Comparison of ENCODE assay signal across 8 cellular contexts in the genomic region with DNA sequence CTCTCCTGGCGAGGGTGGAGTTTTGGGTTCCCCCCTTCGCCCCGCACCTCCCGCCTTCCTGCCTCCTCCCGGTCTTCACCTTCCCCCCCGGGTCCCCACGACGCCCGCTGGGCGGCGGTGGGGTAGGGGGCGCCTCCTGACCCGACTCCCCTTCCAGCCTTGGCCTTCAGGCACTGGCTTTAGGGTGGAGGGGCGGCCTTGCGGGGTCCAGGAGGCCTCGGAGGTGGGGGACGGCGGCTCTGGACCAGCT. TPM values are rescaled to one million over a fixed set of nuclear protein-coding genes. Genes with fewer than 3 reads are reported as not detected.
DNase-seq lines count a peak whose midpoint lies in the region; FAIRE-seq and TF ChIP-seq lines count a peak whose summit lies in the region.

No MANE protein-coding gene starts in this region.

- no peaks in the 10 kb centered on the region for H3K36me3 ChIP-seq in right atrium auricular region
- H3K36me3 ChIP-seq in small intestine (ENCODE audit: control insufficient read depth in 2 of 2, insufficient read depth in 2 of 2, low read length in 2 of 2): no peaks in the 10 kb centered on the region
- no peaks in the 10 kb centered on the region for H3K36me3 ChIP-seq in BE2C

- peak overlapping the region; percentile 76 to 90 for H3K27ac ChIP-seq in right atrium auricular region
- peak overlapping the region; percentile 52 to 94 for H3K27ac ChIP-seq in small intestine (ENCODE audit: low read depth in 1 of 2, low read length in 1 of 2)

- peak; percentile 75 for DNase-seq in GM19238 (ENCODE audit: insufficient read length, low spot score)
- no peak for DNase-seq in right atrium auricular region (ENCODE audit: low spot score)
- DNase-seq in small intestine: no peak
- no peak for DNase-seq in BE2C
- DNase-seq in H4 (ENCODE audit: low spot score): no peak
- no peak for DNase-seq in T-helper 2 cell
- no peak for DNase-seq in SKM-1 (lab: John Stamatoyannopoulos, UW; ENCODE audit: unreplicated experiment)

- H3K4me1 ChIP-seq in right atrium auricular region (peaks cover 0 to 64% of the 10 kb centered on the region in 2 donors), small intestine (ENCODE audit: control insufficient read depth in 2 of 2, insufficient read depth in 1 of 2, low read depth in 1 of 2, low read length in 1 of 2) (peaks cover 0 to 10% of the 10 kb centered on the region in 2 donors), BE2C (peaks cover 13% of the 10 kb centered on the region)

- FAIRE-seq in small intestine (lab: Jason Lieb, UNC): no peak

- TF ChIP-seq CTCF in WI38 (IDR thresholded peaks at IDR 0.05; ENCODE audit: low read depth, low read length) (no peak), right atrium auricular region (IDR thresholded peaks at IDR 0.05) (no peak), BE2C (IDR thresholded peaks at IDR 0.05; ENCODE audit: low read depth, low read length) (no peak)

- 0 to 7% (median 1%) methylated on average over 6 to 18 of the region's 18 CpGs for WGBS in small intestine, 3 donors

- H3K4me3 ChIP-seq in WI38 (ENCODE audit: low read depth, low read length) (peak overlapping the region; percentile 90), right atrium auricular region (peak overlapping the region; percentile 38 to 68), small intestine (ENCODE audit: low read depth in 1 of 2, low read length in 2 of 2) (peak overlapping the region; percentile 38 to 57), BE2C (ENCODE audit: low read depth, low read length) (no peak overlapping the region)

- H3K27me3 ChIP-seq in right atrium auricular region (no peaks in the 10 kb centered on the region), small intestine (ENCODE audit: control insufficient read depth in 2 of 2, insufficient read depth in 2 of 2, low read length in 2 of 2) (no peaks in the 10 kb centered on the region), BE2C (peaks cover 12% of the 10 kb centered on the region)

- H3K9me3 ChIP-seq in right atrium auricular region (no peaks in the 10 kb centered on the region), small intestine (ENCODE audit: control insufficient read depth, low read depth) (no peaks in the 10 kb centered on the region), BE2C (no peaks in the 10 kb centered on the region)

RNA-seq across cellular contexts. Expression of gene SLC16A3, which starts 2.4 kb away (rescaled TPM):
- 10 to 100 TPM in 1 of 2 donors, 1 to 10 TPM in 1; 5.0 to 19.5 TPM for total RNA-seq in right atrium auricular region
- polyA plus RNA-seq in small intestine: 10 to 100 TPM in 1 of 3 donors, 1 to 10 TPM in 2; 5.4 to 33.2 (median 7.8) TPM
- polyA plus RNA-seq in BE2C (2012; ENCODE audit: insufficient read depth, insufficient read length, low read depth): 1.7 TPM
- 22.2 and 30.0 TPM in 2 replicates for total RNA-seq in H4 (2014; rRNA removed; shearing (Covaris generic))

RNA-seq across cellular contexts. Expression of gene CCDC57, which starts 18.6 kb away (rescaled TPM):
- total RNA-seq in right atrium auricular region: 1 to 10 TPM; 5.1 to 7.4 TPM
- polyA plus RNA-seq in small intestine: 10 to 100 TPM; 36.7 to 97.3 (median 47.7) TPM
- polyA plus RNA-seq in BE2C (2012; ENCODE audit: insufficient read depth, insufficient read length, low read depth): 51.0 TPM
- 1.8 and 4.7 TPM in 2 replicates for total RNA-seq in H4 (2014; rRNA removed; shearing (Covaris generic))

RNA-seq across cellular contexts. Expression of gene CSNK1D, which starts 42.3 kb away (rescaled TPM):
- total RNA-seq in right atrium auricular region: 10 to 100 TPM; 31.3 to 32.9 TPM
- polyA plus RNA-seq in small intestine: 100 to 1,000 TPM; 111 to 148 (median 146) TPM
- 264 TPM for polyA plus RNA-seq in BE2C (2012; ENCODE audit: insufficient read depth, insufficient read length, low read depth)
- 30.3 and 33.9 TPM in 2 replicates for total RNA-seq in H4 (2014; rRNA removed; shearing (Covaris generic))
